Comparison of ENCODE assay signal across 10 cellular contexts in the genomic region with DNA sequence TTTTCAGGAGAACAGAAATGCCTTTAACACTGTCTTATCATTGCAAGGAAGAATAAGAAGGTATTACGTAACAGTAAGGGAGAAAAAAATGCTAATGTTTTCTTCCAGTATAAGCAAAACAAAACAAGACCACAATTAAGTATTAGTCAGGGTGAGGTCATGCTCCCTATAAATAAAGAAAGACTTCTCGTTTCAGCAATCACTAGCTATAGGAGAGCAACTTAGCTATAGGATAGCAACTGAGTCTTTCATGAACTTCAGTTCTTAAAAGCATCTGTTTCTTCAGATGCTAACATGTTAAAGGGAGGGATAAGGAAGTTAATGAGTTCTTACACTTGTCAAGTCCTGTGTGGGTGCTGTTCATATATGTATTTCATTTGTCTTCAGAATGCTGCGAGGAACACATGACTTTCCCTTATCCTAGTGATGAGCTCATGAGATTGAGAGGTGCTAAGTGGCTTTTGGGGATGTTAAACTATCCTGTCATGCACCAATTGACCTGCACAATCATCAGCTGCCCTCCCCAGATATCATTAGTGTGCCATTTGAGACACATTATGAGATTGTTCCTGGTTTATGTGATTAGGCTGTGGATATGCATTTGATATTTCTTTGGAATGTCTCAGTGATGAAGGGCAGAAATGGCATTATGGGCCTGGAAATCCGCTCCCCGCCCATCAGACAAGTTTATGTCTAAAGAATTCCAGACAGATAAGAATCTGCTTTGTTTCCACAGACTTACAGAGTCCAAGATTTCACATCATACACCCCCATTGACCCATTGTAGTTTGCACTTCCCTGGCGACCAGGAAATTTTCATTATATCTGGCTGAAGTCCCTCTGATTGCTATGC. TPM values are rescaled to one million over a fixed set of nuclear protein-coding genes. Genes with fewer than 3 reads are reported as not detected.
DNase-seq lines count a peak whose midpoint lies in the region; ATAC-seq and TF ChIP-seq lines count a peak whose summit lies in the region.
"Had no signal": no experiment of that assay in that cellular context is flagged by ENCODE, and none has a peak within 500 bp of the region (broad histone marks: within the 10 kb centered on the region; RNA-seq: fewer than 3 reads in every experiment).

No MANE protein-coding gene starts in this region.

- H3K9me2 ChIP-seq in PC-9 (ENCODE audit: insufficient read depth), result no peaks in the 10 kb centered on the region

- intact Hi-C loops in PC-9 (cut with micrococcal nuclease; ENCODE audit: unreplicated experiment) (loop anchor here (1.0 to 2.0 kb wide), 4 partner anchors 14 to 82 kb away; no protein-coding TSS in a partner anchor), sigmoid colon (cut with DNase I) (no loop called here)

- no peak for TF ChIP-seq CTCF in PC-9 (conservative IDR thresholded peaks at IDR 0.05)
- TF ChIP-seq CTCF in sigmoid colon (IDR thresholded peaks at IDR 0.05), result no peak

- peaks cover 88% of the 10 kb centered on the region for H3K79me2 ChIP-seq in PC-9 (ENCODE audit: low read depth)

- DNase-seq in H4 (ENCODE audit: low spot score), result peak; percentile 80
- peak; percentile 52 to 96 for DNase-seq in PC-9
- peak; percentile 90 for DNase-seq in fibroblast of peridontal ligament (ENCODE audit: extremely low read depth)
- no peak for DNase-seq in sigmoid colon
- no peak for DNase-seq in activated CD4-positive, alpha-beta T cell treated with anti-CD3 and anti-CD28 coated beads for 4 hours
- DNase-seq: MM.1S had no signal

- WGBS in sigmoid colon, 2 donors, result 59 to 65% methylated on average over 6 of the region's 6 CpGs

- peaks cover 65% of the 10 kb centered on the region for H3F3A ChIP-seq in PC-9 (ENCODE audit: insufficient read depth, low read depth)

- H3K9me3 ChIP-seq in PC-9 (ENCODE audit: insufficient read depth, low read depth) (0 out of 2 replicates have a peak, but pooled peaks cover 9% of the 10 kb centered on the region), sigmoid colon (no peaks in the 10 kb centered on the region)
- H3K9me3 ChIP-seq: adrenal gland had no signal

- no peaks in the 10 kb centered on the region for H4K20me1 ChIP-seq in PC-9 (ENCODE audit: insufficient read depth)

- no peak for TF ChIP-seq EP300 in sigmoid colon (IDR thresholded peaks at IDR 0.05)

- H2AFZ ChIP-seq in PC-9, result no peak overlapping the region

- no peak for TF ChIP-seq POLR2A in sigmoid colon (IDR thresholded peaks at IDR 0.05)

- POLR2A ChIA-PET in PC-9 (lab: Charles Lee; ENCODE audit: unreplicated experiment), result interaction anchor here (0.6 to 1.0 kb wide), 3 partner anchors 28 to 82 kb away, joined by 5 to 7 read pairs (median 6); no protein-coding TSS in a partner anchor

- no peak for ATAC-seq in GM18517 (IDR thresholded peaks at IDR 0.05; ENCODE audit: unreplicated experiment)
- ATAC-seq in GM21526 (IDR thresholded peaks at IDR 0.05; ENCODE audit: low FRiP score, unreplicated experiment), result no peak
- ATAC-seq in HG03521 (IDR thresholded peaks at IDR 0.05; ENCODE audit: unreplicated experiment), result no peak

- peaks cover 81% of the 10 kb centered on the region for H3K36me3 ChIP-seq in PC-9 (ENCODE audit: low read depth)
- peaks cover 0 to 28% (median 7%) of the 10 kb centered on the region in 4 donors for H3K36me3 ChIP-seq in sigmoid colon
- H3K36me3 ChIP-seq: adrenal gland had no signal

- H3K27ac ChIP-seq in PC-9, result peak overlapping the region; percentile 79
- H3K27ac ChIP-seq in sigmoid colon, result peak overlapping the region; percentile 79 to 89 (median 84)

- H3K27me3 ChIP-seq in PC-9 (ENCODE audit: insufficient read depth, low read depth) (no peaks in the 10 kb centered on the region), sigmoid colon (no peaks in the 10 kb centered on the region)
- H3K27me3 ChIP-seq: adrenal gland had no signal

- H3K4me3 ChIP-seq in PC-9 (peak overlapping the region; percentile 1), sigmoid colon (no peak overlapping the region)
- H3K4me3 ChIP-seq: adrenal gland had no signal

- CTCF ChIA-PET in PC-9 (lab: Charles Lee), result no interaction called here

- H3K4me1 ChIP-seq in PC-9 (replicated peaks; ENCODE audit: insufficient read depth) (peaks cover 69% of the 10 kb centered on the region), sigmoid colon (peaks cover 0 to 74% (median 71%) of the 10 kb centered on the region in 4 donors)
- H3K4me1 ChIP-seq: adrenal gland had no signal

- TSS peak; percentile 99 for BruUV-seq in PC-9 (replicated peaks; lab: Mats Ljungman, UMichigan)

- H3K4me2 ChIP-seq in PC-9, result peak overlapping the region; percentile 64

RNA-seq across cellular contexts. Expression of gene LAMA4, which starts 37.4 kb away (rescaled TPM):
- total RNA-seq in H4 (2014; rRNA removed; shearing (Covaris generic)), result 16.4 and 18.4 TPM in 2 replicates
- 58.3 and 91.0 TPM in 2 replicates for total RNA-seq in PC-9 (2021)
- total RNA-seq in sigmoid colon, result 100 to 1,000 TPM in 3 of 4 donors, 10 to 100 TPM in 1; 95.3 to 225 (median 140) TPM
- polyA plus RNA-seq in sigmoid colon, result 10 to 100 TPM in 1 of 3 donors, 1 to 10 TPM in 2; 6.9 to 16.6 (median 9.0) TPM

Comparison
In these comparisons a context has a peak if more than half of its experiments do, and no peak if none do; other contexts are left out.
1. DNase-seq: peak in H4 (single experiment), PC-9 (2 of 2) and fibroblast of peridontal ligament (single experiment); none in sigmoid colon (single experiment) and activated CD4-positive, alpha-beta T cell treated with anti-CD3 and anti-CD28 coated beads for 4 hours (0 of 2).